In genomic region chr2:42792087-42792582, GRCh38 we compare ENCODE assay signal across 9 cellular contexts. TPM values are rescaled to one million over a fixed set of nuclear protein-coding genes. Genes with fewer than 3 reads are reported as not detected.
DNase-seq lines count a peak whose midpoint lies in the region; ATAC-seq and TF ChIP-seq lines count a peak whose summit lies in the region.
"Had no signal": no experiment of that assay in that cellular context is flagged by ENCODE, and none has a peak within 500 bp of the region (broad histone marks: within the 10 kb centered on the region; RNA-seq: fewer than 3 reads in every experiment).

No MANE protein-coding gene starts in this region.

- peaks cover 0 to 44% (median 16%) of the 10 kb centered on the region in 12 donors for H3K4me1 ChIP-seq in heart left ventricle

- no peak for TF ChIP-seq POLR2A in heart left ventricle (IDR thresholded peaks at IDR 0.05)

- ATAC-seq in HG02678 (IDR thresholded peaks at IDR 0.05; ENCODE audit: unreplicated experiment) (peak; percentile 7), heart left ventricle (peak; percentile 26 to 74 (median 65)), sciatic nerve (peak; percentile 4)

- POLR2A ChIA-PET in activated CD4-positive, alpha-beta memory T cell treated with anti-CD3 and anti-CD28 coated beads for 36 hours (lab: Charles Lee): interaction anchor here (1.9 kb wide), 1 partner anchor 18 kb away, joined by 7 read pairs; no protein-coding TSS in a partner anchor

- no peaks in the 10 kb centered on the region for H3K36me3 ChIP-seq in heart left ventricle

- TF ChIP-seq CTCF in heart left ventricle (IDR thresholded peaks at IDR 0.05): no peak

- CTCF ChIA-PET in activated CD4-positive, alpha-beta memory T cell treated with anti-CD3 and anti-CD28 coated beads for 36 hours (lab: Charles Lee): no interaction called here

- H3K27ac Mint-ChIP-seq in activated CD4-positive, alpha-beta memory T cell treated with anti-CD3 and anti-CD28 coated beads for 36 hours: no peak overlapping the region

- no peaks in the 10 kb centered on the region for H3K36me3 Mint-ChIP-seq in activated CD4-positive, alpha-beta memory T cell treated with anti-CD3 and anti-CD28 coated beads for 36 hours

- intact Hi-C loops in activated CD4-positive, alpha-beta memory T cell treated with anti-CD3 and anti-CD28 coated beads for 36 hours (cut with micrococcal nuclease): loop anchor here (10.0 kb wide), 1 partner anchor 297 kb away; the partner anchor contains the start of gene KCNG3
- intact Hi-C loops in heart left ventricle (cut with DNase I) (loop anchor here in 1 of 10 donors (5.0 kb wide), 1 partner anchor 295 kb away; no protein-coding TSS in a partner anchor), sciatic nerve (cut with DNase I) (no loop called here)

- H3K4me3 ChIP-seq in GM08714 (ENCODE audit: low read length) (peak overlapping the region; percentile 77; the same call in 1 of the 2 replicates), heart left ventricle (peak overlapping the region; percentile 47 to 81 (median 60))

- H3K4me3 Mint-ChIP-seq in activated CD4-positive, alpha-beta memory T cell treated with anti-CD3 and anti-CD28 coated beads for 36 hours: peak overlapping the region; percentile 60

- H3K4me1 Mint-ChIP-seq in activated CD4-positive, alpha-beta memory T cell treated with anti-CD3 and anti-CD28 coated beads for 36 hours (ENCODE audit: low read depth): peaks cover 20% of the 10 kb centered on the region

- 12 to 20% (median 16%) methylated on average over 6 to 18 of the region's 18 CpGs for WGBS in heart left ventricle, 4 donors

- H3K27me3 ChIP-seq in heart left ventricle: peaks cover 0 to 6% (median 0%) of the 10 kb centered on the region in 9 donors

- H3K9me3 Mint-ChIP-seq in activated CD4-positive, alpha-beta memory T cell treated with anti-CD3 and anti-CD28 coated beads for 36 hours: no peaks in the 10 kb centered on the region

- H3K27ac ChIP-seq in heart left ventricle: peak overlapping the region; percentile 69 to 97 (median 84)

- H3K27me3 Mint-ChIP-seq in activated CD4-positive, alpha-beta memory T cell treated with anti-CD3 and anti-CD28 coated beads for 36 hours: peaks cover 53% of the 10 kb centered on the region

- peak; percentile 23 for DNase-seq in activated CD4-positive, alpha-beta memory T cell treated with anti-CD3 and anti-CD28 coated beads for 36 hours
- DNase-seq in heart left ventricle: no peak
- no peak for DNase-seq in sciatic nerve (ENCODE audit: low spot score)
- no peak for DNase-seq in central memory CD4-positive, alpha-beta T cell
- DNase-seq in globus pallidus (ENCODE audit: low spot score): no peak
- DNase-seq in 8988T: no peak

- no peaks in the 10 kb centered on the region for H3K9me3 ChIP-seq in heart left ventricle

RNA-seq across cellular contexts. Expression of gene HAAO, which starts 0.2 kb away (rescaled TPM):
- under 1 TPM in 1 of 2 experiments, not detected in 1; 0.17 TPM for total RNA-seq in activated CD4-positive, alpha-beta memory T cell treated with anti-CD3 and anti-CD28 coated beads for 36 hours
- 10 to 100 TPM in 1 of 9 donors, 1 to 10 TPM in 8; 1.3 to 10.6 (median 2.2) TPM for total RNA-seq in heart left ventricle
- polyA plus RNA-seq in heart left ventricle: 1 to 10 TPM; 1.3 to 2.4 TPM
- 14.3 TPM for total RNA-seq in sciatic nerve
- total RNA-seq: myocyte had no signal

RNA-seq across cellular contexts. Expression of gene OXER1, which starts 28.2 kb away (rescaled TPM):
- total RNA-seq in activated CD4-positive, alpha-beta memory T cell treated with anti-CD3 and anti-CD28 coated beads for 36 hours: not detected
- total RNA-seq in heart left ventricle (1 to 10 TPM in 1 of 9 donors, under 1 TPM in 6, not detected in 2; 0.28 to 2.2 (median 0.48) TPM), sciatic nerve (2.8 TPM)
- polyA plus RNA-seq in heart left ventricle: under 1 TPM; 0.22 to 0.53 TPM

Comparison
In these comparisons a context has a peak if more than half of its experiments do, and no peak if none do; other contexts are left out.
1. ATAC-seq: peak in every context shown above with its lines; median percentile 65 in heart left ventricle; 7 in HG02678; 4 in sciatic nerve.